In genomic region chr11:73939096-73939495, GRCh38 we compare ENCODE assay signal across 20 cellular contexts. TPM values are rescaled to one million over a fixed set of nuclear protein-coding genes. Genes with fewer than 3 reads are reported as not detected.
DNase-seq lines count a peak whose midpoint lies in the region; ATAC-seq and TF ChIP-seq lines count a peak whose summit lies in the region.
"Had no signal": no experiment of that assay in that cellular context is flagged by ENCODE, and none has a peak within 500 bp of the region (broad histone marks: within the 10 kb centered on the region; RNA-seq: fewer than 3 reads in every experiment).

No MANE protein-coding gene starts in this region.

- TF ChIP-seq POLR2A in adrenal gland (IDR thresholded peaks at IDR 0.05) (no peak), gastrocnemius medialis (IDR thresholded peaks at IDR 0.05) (no peak)

- H3K9me3 ChIP-seq in WERI-Rb-1 (ENCODE audit: severe bottlenecking) (peaks cover 13% of the 10 kb centered on the region), adrenal gland (replicated peaks in 1 of 3) (no peaks in the 10 kb centered on the region), gastrocnemius medialis (no peaks in the 10 kb centered on the region)
- H3K9me3 ChIP-seq: A549, colonic mucosa, upper lobe of right lung had no signal

- DNase-seq in A172 (ENCODE audit: low spot score) (peak; percentile 25), HT1080 (ENCODE audit: low read depth) (peak; percentile 64), WERI-Rb-1 (no peak), glomerular visceral epithelial cell (ENCODE audit: extremely low spot score) (peak; percentile 70), adrenal gland (no peak), ecto neural progenitor cell (ENCODE audit: low spot score) (no peak), gastrocnemius medialis (no peak), NCI-H1092 (lab: John Stamatoyannopoulos, UW) (no peak)
- DNase-seq: activated CD4-positive, alpha-beta T cell treated with anti-CD3 and anti-CD28 coated beads for 1 hour; activated T-cell treated with anti-CD3 and anti-CD28 coated beads, Interleukin-2, amount 50 U/mL, for 72 hours; colonic mucosa; GF-D8; immature natural killer cell; NCI-H526 treated with DMSO at 0.1 percent for 48 hours; stimulated activated CD4-positive, alpha-beta T cell treated with anti-CD3 and anti-CD28 coated beads, Interleukin-4, amount 100 ng/mL, for 4 hours; stomach; upper lobe of right lung had no signal

- intact Hi-C loops in adrenal gland (cut with DNase I), result no loop called here
- intact Hi-C loops in gastrocnemius medialis (cut with DNase I; ENCODE audit: low total_unique reads), result no loop called here

- WGBS in adrenal gland, 4 donors, result 68 to 80% (median 76%) methylated on average over 3 to 4 of the region's 4 CpGs

- H3K4me1 ChIP-seq in adrenal gland (replicated peaks in 1 of 2) (no peaks in the 10 kb centered on the region), gastrocnemius medialis (no peaks in the 10 kb centered on the region)
- H3K4me1 ChIP-seq: BLaER1, colonic mucosa, stomach, upper lobe of right lung had no signal

- TF ChIP-seq CTCF in WERI-Rb-1 (IDR thresholded peaks at IDR 0.05; ENCODE audit: low read depth, low read length), result no peak
- TF ChIP-seq CTCF in adrenal gland (IDR thresholded peaks at IDR 0.05), result no peak
- TF ChIP-seq CTCF in gastrocnemius medialis (IDR thresholded peaks at IDR 0.05 in 4 of 5, conservative IDR thresholded peaks at IDR 0.05 in 1 of 5), result no peak

- no peak for ATAC-seq in gastrocnemius medialis
- ATAC-seq: A549; activated T-cell treated with anti-CD3 and anti-CD28 coated beads, Interleukin-2, amount 50 U/mL, for 72 hours; upper lobe of right lung had no signal

- H3K27ac ChIP-seq in WERI-Rb-1 (peak overlapping the region; percentile 44), adrenal gland (no peak overlapping the region), gastrocnemius medialis (no peak overlapping the region)
- H3K27ac ChIP-seq: A549, BLaER1, colonic mucosa, stomach, upper lobe of right lung had no signal

- no peaks in the 10 kb centered on the region for H3K27me3 ChIP-seq in WERI-Rb-1 (ENCODE audit: insufficient read depth, low read depth, severe bottlenecking)
- no peaks in the 10 kb centered on the region for H3K27me3 ChIP-seq in adrenal gland
- no peaks in the 10 kb centered on the region for H3K27me3 ChIP-seq in gastrocnemius medialis
- H3K27me3 ChIP-seq: BLaER1, colonic mucosa, stomach, upper lobe of right lung had no signal

- H3K4me3 ChIP-seq in WERI-Rb-1 (ENCODE audit: low read depth, low read length) (no peak overlapping the region), adrenal gland (no peak overlapping the region), gastrocnemius medialis (no peak overlapping the region)
- H3K4me3 ChIP-seq: A549, BLaER1, colonic mucosa, stomach, upper lobe of right lung had no signal

- in situ Hi-C loops in gastrocnemius medialis (cut with MboI; ENCODE audit: low sequenced_read_pairs in 4 of 4), result no loop called here

- H3K36me3 ChIP-seq in WERI-Rb-1, result peaks cover 5% of the 10 kb centered on the region
- H3K36me3 ChIP-seq in adrenal gland (replicated peaks in 1 of 2), result no peaks in the 10 kb centered on the region
- no peaks in the 10 kb centered on the region for H3K36me3 ChIP-seq in gastrocnemius medialis
- H3K36me3 ChIP-seq: colonic mucosa, upper lobe of right lung had no signal

RNA-seq across cellular contexts. Expression of gene DNAJB13, which starts 11.7 kb away (rescaled TPM):
- total RNA-seq in A172 (2014; rRNA removed; shearing (Covaris generic)), result not detected in 2 replicates
- 0.07 and 0.13 TPM in 2 replicates for total RNA-seq in HT1080 (2014; rRNA removed; shearing (Covaris generic))
- polyA plus RNA-seq in HT1080 (2015; cell fraction: cytosol; rRNA removed), result not detected in 2 replicates
- polyA plus RNA-seq in HT1080 (2015; cell fraction: nucleus; rRNA removed), result 0.38 and 0.83 TPM in 2 replicates
- total RNA-seq in adrenal gland, result under 1 TPM in 4 of 8 donors, not detected in 4; 0.14 to 0.65 (median 0.46) TPM
- polyA plus RNA-seq in adrenal gland, result under 1 TPM; 0.16 to 0.34 (median 0.27) TPM
- total RNA-seq in gastrocnemius medialis, result not detected
- total RNA-seq: colonic mucosa, H4, stomach, upper lobe of right lung had no signal
- polyA plus RNA-seq: immature natural killer cell had no signal

RNA-seq across cellular contexts. Expression of gene UCP2, which starts 43.5 kb away (rescaled TPM):
- total RNA-seq in A172 (2014; rRNA removed; shearing (Covaris generic)), result 18.8 and 30.4 TPM in 2 replicates
- total RNA-seq in HT1080 (2014; rRNA removed; shearing (Covaris generic)), result not detected in 2 replicates
- polyA plus RNA-seq in HT1080 (2015; cell fraction: cytosol; rRNA removed), result 0.28 TPM in 1 of 2 replicates, not detected in the other
- polyA plus RNA-seq in HT1080 (2015; cell fraction: nucleus; rRNA removed), result not detected in 2 replicates
- total RNA-seq in adrenal gland (100 to 1,000 TPM in 1 of 8 donors, 10 to 100 TPM in 7; 21.4 to 117 (median 46.2) TPM), gastrocnemius medialis (100 to 1,000 TPM in 1 of 4 donors, 10 to 100 TPM in 3; 16.8 to 284 (median 56.7) TPM)
- 10 to 100 TPM; 26.0 to 91.3 (median 44.2) TPM for polyA plus RNA-seq in adrenal gland

Comparison
In these comparisons a context has a peak if more than half of its experiments do, and no peak if none do; other contexts are left out.
1. DNase-seq: peak in A172 (single experiment), HT1080 (single experiment) and glomerular visceral epithelial cell (single experiment); none in WERI-Rb-1 (single experiment), adrenal gland (0 of 7), ecto neural progenitor cell (single experiment), gastrocnemius medialis (0 of 2) and NCI-H1092 (single experiment).
2. RNA of gene UCP2, which starts 43.5 kb away (total RNA-seq): 16.8 to 284 TPM in gastrocnemius medialis, 21.4 to 117 TPM in adrenal gland and 18.8 to 30.4 TPM in A172; not detected in HT1080; every median in the first group is over 10 times any median in the second.